In genomic region chr9:134460206-134460605, GRCh38 we compare ENCODE assay signal across 15 cellular contexts.
DNase-seq lines count a peak whose midpoint lies in the region; TF ChIP-seq lines count a peak whose summit lies in the region.
"Had no signal": no experiment of that assay in that cellular context is flagged by ENCODE, and none has a peak within 500 bp of the region (broad histone marks: within the 10 kb centered on the region; RNA-seq: fewer than 3 reads in every experiment).

No MANE protein-coding gene starts in this region.

- no peaks in the 10 kb centered on the region for H3K79me2 ChIP-seq in neural progenitor cell (ENCODE audit: low read depth)

- peak overlapping the region; percentile 83 for H3K9ac ChIP-seq in BLaER1
- no peak overlapping the region for H3K9ac ChIP-seq in neural progenitor cell
- H3K9ac ChIP-seq: GM23248 had no signal

- peak overlapping the region; percentile 97 for H3K27ac ChIP-seq in BLaER1
- no peak overlapping the region for H3K27ac ChIP-seq in neural progenitor cell
- H3K27ac ChIP-seq in thyroid gland: no peak overlapping the region
- H3K27ac ChIP-seq: GM23248 had no signal

- no peaks in the 10 kb centered on the region for H3K36me3 Mint-ChIP-seq in neural progenitor cell
- no peaks in the 10 kb centered on the region for H3K36me3 Mint-ChIP-seq in mesothelial cell of epicardium
- H3K36me3 Mint-ChIP-seq: CD8-positive, alpha-beta T cell had no signal

- H3K4me2 ChIP-seq in BLaER1: peak overlapping the region; percentile 90
- no peak overlapping the region for H3K4me2 ChIP-seq in neural progenitor cell

- DNase-seq in EH (ENCODE audit: low read depth) (peak; percentile 39), NCI-H345 treated with DMSO at 0.1 percent for 48 hours (lab: John Stamatoyannopoulos, UW; ENCODE audit: unreplicated experiment) (peak; percentile 55), neural progenitor cell (ENCODE audit: low spot score) (no peak), GF-D8 (lab: John Stamatoyannopoulos, UW) (no peak), D341Med (ENCODE audit: low spot score) (no peak), mesothelial cell of epicardium (ENCODE audit: low spot score in 2 of 2, unreplicated experiment in 2 of 2) (no peak), thyroid gland (no peak)
- DNase-seq: CD8-positive, alpha-beta T cell; COR-L47; DND-41; GM23248; H7 had no signal

- no peak for TF ChIP-seq POLR2A in thyroid gland (IDR thresholded peaks at IDR 0.05)

- WGBS in thyroid gland, 2 donors: 94 to 97% methylated on average over 12 of the region's 12 CpGs

- H3K27me3 ChIP-seq in BLaER1 (no peaks in the 10 kb centered on the region), neural progenitor cell (no peaks in the 10 kb centered on the region), thyroid gland (no peaks in the 10 kb centered on the region)

- no peaks in the 10 kb centered on the region for H3F3A ChIP-seq in neural progenitor cell (ENCODE audit: low read depth)

- H3K9me3 ChIP-seq in BLaER1 (peaks cover 5% of the 10 kb centered on the region), neural progenitor cell (ENCODE audit: low read depth) (no peaks in the 10 kb centered on the region), thyroid gland (no peaks in the 10 kb centered on the region)

- H3K4me1 ChIP-seq in BLaER1: peaks cover 90% of the 10 kb centered on the region
- H3K4me1 ChIP-seq in neural progenitor cell: peaks cover 9% of the 10 kb centered on the region
- peaks cover 18 to 30% of the 10 kb centered on the region in 2 donors for H3K4me1 ChIP-seq in thyroid gland

- no peak overlapping the region for H3K4me3 ChIP-seq in BLaER1
- no peak overlapping the region for H3K4me3 ChIP-seq in neural progenitor cell
- H3K4me3 ChIP-seq in thyroid gland (replicated peaks in 1 of 3): no peak overlapping the region
- H3K4me3 ChIP-seq: GM23248 had no signal

- peaks cover 3% of the 10 kb centered on the region for H3K27me3 Mint-ChIP-seq in neural progenitor cell (ENCODE audit: insufficient read depth, low read depth)
- H3K27me3 Mint-ChIP-seq in mesothelial cell of epicardium (ENCODE audit: low read depth): no peaks in the 10 kb centered on the region
- H3K27me3 Mint-ChIP-seq: B cell had no signal

- H3K4me1 Mint-ChIP-seq in neural progenitor cell (peaks cover 18% of the 10 kb centered on the region), mesothelial cell of epicardium (peaks cover 24% of the 10 kb centered on the region)

- H3K4me3 Mint-ChIP-seq in neural progenitor cell (no peak overlapping the region), mesothelial cell of epicardium (no peak overlapping the region)
- H3K4me3 Mint-ChIP-seq: B cell; CD14-positive monocyte; CD8-positive, alpha-beta T cell had no signal

- intact Hi-C loops in thyroid gland (cut with DNase I): no loop called here

- H3K27ac Mint-ChIP-seq in neural progenitor cell (peak overlapping the region; percentile 42), mesothelial cell of epicardium (no peak overlapping the region)
- H3K27ac Mint-ChIP-seq: B cell; CD8-positive, alpha-beta T cell had no signal

- no peaks in the 10 kb centered on the region for H4K20me1 ChIP-seq in BLaER1
- H4K20me1 ChIP-seq in neural progenitor cell (ENCODE audit: low read depth): no peaks in the 10 kb centered on the region

- H3K36me3 ChIP-seq in BLaER1 (no peaks in the 10 kb centered on the region), neural progenitor cell (no peaks in the 10 kb centered on the region), thyroid gland (no peaks in the 10 kb centered on the region)

- TF ChIP-seq CTCF in neural progenitor cell (IDR thresholded peaks at IDR 0.05) (no peak), mesothelial cell of epicardium (IDR thresholded peaks at IDR 0.05; ENCODE audit: unreplicated experiment) (no peak), thyroid gland (IDR thresholded peaks at IDR 0.05) (no peak)

- no peak overlapping the region for H2AFZ ChIP-seq in neural progenitor cell (replicated peaks)
- H2AFZ ChIP-seq: GM23248 had no signal

- H3K9me3 Mint-ChIP-seq in neural progenitor cell: no peaks in the 10 kb centered on the region
- H3K9me3 Mint-ChIP-seq in mesothelial cell of epicardium: no peaks in the 10 kb centered on the region
- H3K9me3 Mint-ChIP-seq: CD8-positive, alpha-beta T cell had no signal

Comparison
In these comparisons a context has a peak if more than half of its experiments do, and no peak if none do; other contexts are left out.
1. DNase-seq: peak in EH (single experiment) and NCI-H345 treated with DMSO at 0.1 percent for 48 hours (single experiment); none in neural progenitor cell (single experiment), GF-D8 (single experiment), D341Med (single experiment), mesothelial cell of epicardium (0 of 2) and thyroid gland (0 of 2).